In the genomic region with DNA sequence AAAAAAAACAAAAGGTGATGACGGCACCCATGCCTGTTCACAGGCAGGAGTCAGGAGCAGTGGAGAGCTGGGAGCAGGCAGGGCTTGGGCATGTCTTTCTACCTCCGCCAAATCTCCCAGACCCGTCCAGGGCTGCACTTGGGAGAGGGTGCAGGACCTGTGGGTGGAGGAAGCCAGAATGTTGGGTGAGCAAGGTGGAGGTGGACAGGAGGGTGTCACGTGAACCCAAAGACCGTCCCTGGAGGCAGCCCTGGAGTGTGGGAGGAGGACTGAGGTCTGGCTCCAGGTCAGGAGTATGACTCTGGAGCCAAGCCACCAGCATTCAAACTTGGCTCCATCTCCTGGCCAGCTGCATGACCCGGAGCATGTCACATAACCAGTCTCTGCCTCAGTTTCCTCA, we compare ENCODE assay signal across 19 cellular contexts. TPM values are rescaled to one million over a fixed set of nuclear protein-coding genes. Genes with fewer than 3 reads are reported as not detected.
"Had no signal": no experiment of that assay in that cellular context is flagged by ENCODE, and none has a peak within 500 bp of the region (broad histone marks: within the 10 kb centered on the region; RNA-seq: fewer than 3 reads in every experiment).

No MANE protein-coding gene starts in this region.

- H3K9me3 Mint-ChIP-seq: naive thymus-derived CD8-positive, alpha-beta T cell; stimulated activated effector memory CD8-positive, alpha-beta T cell treated with anti-CD3 and anti-CD28 coated beads, Interleukin-12 subunit alpha, Interleukin-12 subunit beta, amount 100 ng/mL, for 72 hours; stimulated activated naive CD8-positive, alpha-beta T cell treated with anti-CD3 and anti-CD28 coated beads, Interleukin-15, Interleukin-2, amounts not matched to agents 100 ng/mL and 50 ng/mL, for 24 hours; type B pancreatic cell had no signal

- H3K27ac Mint-ChIP-seq: naive thymus-derived CD8-positive, alpha-beta T cell; stimulated activated effector memory CD8-positive, alpha-beta T cell treated with anti-CD3 and anti-CD28 coated beads, Interleukin-12 subunit alpha, Interleukin-12 subunit beta, amount 100 ng/mL, for 72 hours; stimulated activated naive CD8-positive, alpha-beta T cell treated with anti-CD3 and anti-CD28 coated beads, Interleukin-15, Interleukin-2, amounts not matched to agents 100 ng/mL and 50 ng/mL, for 24 hours; type B pancreatic cell had no signal

- DNase-seq: central memory CD4-positive, alpha-beta T cell; cortex of kidney; effector memory CD4-positive, alpha-beta T cell; heart left ventricle; islet precursor cell; left lung; mucosa of descending colon; naive thymus-derived CD8-positive, alpha-beta T cell; ovary; right lobe of liver; stimulated activated CD4-positive, alpha-beta T cell treated with anti-CD3 and anti-CD28 coated beads, Interleukin-4, amount 100 ng/mL, for 1 hour; stimulated activated CD8-positive, alpha-beta memory T cell treated with anti-CD3 and anti-CD28 coated beads, Interleukin-4, amount 100 ng/mL, for 48 hours; testis; uterus had no signal

- H3K27me3 ChIP-seq: heart left ventricle, left lung, ovary, right lobe of liver, testis, uterus had no signal

- H3K9me3 ChIP-seq: heart left ventricle, left lung, mucosa of descending colon, ovary, right lobe of liver, testis, uterus had no signal

- ATAC-seq: esophagus mucosa; left lung; mucosa of descending colon; naive thymus-derived CD8-positive, alpha-beta T cell; right lobe of liver; stimulated activated effector memory CD8-positive, alpha-beta T cell treated with anti-CD3 and anti-CD28 coated beads, Interleukin-12 subunit alpha, Interleukin-12 subunit beta, amount 100 ng/mL, for 72 hours had no signal

- H3K36me3 ChIP-seq: ovary, right lobe of liver, uterus had no signal

- H3K4me3 Mint-ChIP-seq: naive thymus-derived CD8-positive, alpha-beta T cell; stimulated activated effector memory CD8-positive, alpha-beta T cell treated with anti-CD3 and anti-CD28 coated beads, Interleukin-12 subunit alpha, Interleukin-12 subunit beta, amount 100 ng/mL, for 72 hours; stimulated activated naive CD8-positive, alpha-beta T cell treated with anti-CD3 and anti-CD28 coated beads, Interleukin-15, Interleukin-2, amounts not matched to agents 100 ng/mL and 50 ng/mL, for 24 hours; type B pancreatic cell had no signal

- H3K27me3 Mint-ChIP-seq: stimulated activated naive CD8-positive, alpha-beta T cell treated with anti-CD3 and anti-CD28 coated beads, Interleukin-15, Interleukin-2, amounts not matched to agents 100 ng/mL and 50 ng/mL, for 24 hours; type B pancreatic cell had no signal

- H3K27ac ChIP-seq: heart left ventricle, left lung, ovary, right lobe of liver, testis, uterus had no signal

- H3K4me3 ChIP-seq: heart left ventricle, left lung, lung, mucosa of descending colon, ovary, right lobe of liver, testis, uterus had no signal

- H3K4me1 ChIP-seq: right lobe of liver had no signal

- H3K36me3 Mint-ChIP-seq: naive thymus-derived CD8-positive, alpha-beta T cell; type B pancreatic cell had no signal

RNA-seq across cellular contexts. Expression of a gene that starts 41.6 kb away (rescaled TPM):
- total RNA-seq: naive thymus-derived CD8-positive, alpha-beta T cell had no signal
